19 cellular contexts compared by ENCODE assay signal in genomic region chr18:78995740-78996395, GRCh38. TPM values are rescaled to one million over a fixed set of nuclear protein-coding genes. Genes with fewer than 3 reads are reported as not detected.
"Had no signal": no experiment of that assay in that cellular context is flagged by ENCODE, and none has a peak within 500 bp of the region (broad histone marks: within the 10 kb centered on the region; RNA-seq: fewer than 3 reads in every experiment).

No MANE protein-coding gene starts in this region.

- H3K27ac ChIP-seq: ovary, thoracic aorta, uterus had no signal

- H3K9me3 Mint-ChIP-seq: activated naive CD8-positive, alpha-beta T cell treated with anti-CD3 and anti-CD28 coated beads, Interleukin-2, amount 10 ng/mL, durations not matched to agents 7 days and 5 days; naive thymus-derived CD8-positive, alpha-beta T cell; stimulated activated naive CD8-positive, alpha-beta T cell treated with anti-CD3 and anti-CD28 coated beads, Interleukin-15, amount 100 ng/mL, for 72 hours had no signal

- H3K27ac Mint-ChIP-seq: activated naive CD8-positive, alpha-beta T cell treated with anti-CD3 and anti-CD28 coated beads, Interleukin-2, amount 10 ng/mL, durations not matched to agents 7 days and 5 days; dendritic cell treated with granulocyte-macrophage colony-stimulating factor and Interleukin-4, amounts not matched to agents 40 ng/mL and 50 ng/mL, for 4 days; naive thymus-derived CD8-positive, alpha-beta T cell; stimulated activated naive CD8-positive, alpha-beta T cell treated with anti-CD3 and anti-CD28 coated beads, Interleukin-15, amount 100 ng/mL, for 72 hours had no signal

- H3K4me1 ChIP-seq: uterus had no signal

- H3K27me3 ChIP-seq: ovary, uterus had no signal

- H3K4me3 ChIP-seq: mucosa of descending colon, ovary, thoracic aorta, uterus had no signal

- H3K36me3 ChIP-seq: ovary, thoracic aorta, uterus had no signal

- H3K4me3 Mint-ChIP-seq: activated naive CD8-positive, alpha-beta T cell treated with anti-CD3 and anti-CD28 coated beads, Interleukin-2, amount 10 ng/mL, durations not matched to agents 7 days and 5 days; dendritic cell treated with granulocyte-macrophage colony-stimulating factor and Interleukin-4, amounts not matched to agents 40 ng/mL and 50 ng/mL, for 4 days; naive thymus-derived CD8-positive, alpha-beta T cell; stimulated activated naive CD8-positive, alpha-beta T cell treated with anti-CD3 and anti-CD28 coated beads, Interleukin-15, amount 100 ng/mL, for 72 hours had no signal

- H3K36me3 Mint-ChIP-seq: activated naive CD8-positive, alpha-beta T cell treated with anti-CD3 and anti-CD28 coated beads, Interleukin-2, amount 10 ng/mL, durations not matched to agents 7 days and 5 days; naive thymus-derived CD8-positive, alpha-beta T cell had no signal

- H3K9me3 ChIP-seq: ovary, thoracic aorta, uterus had no signal

- H3K4me1 Mint-ChIP-seq: activated naive CD8-positive, alpha-beta T cell treated with anti-CD3 and anti-CD28 coated beads, Interleukin-2, amount 10 ng/mL, durations not matched to agents 7 days and 5 days; naive thymus-derived CD8-positive, alpha-beta T cell; stimulated activated naive CD8-positive, alpha-beta T cell treated with anti-CD3 and anti-CD28 coated beads, Interleukin-15, amount 100 ng/mL, for 72 hours had no signal

- DNase-seq: activated CD4-positive, alpha-beta T cell treated with anti-CD3 and anti-CD28 coated beads, Interleukin-2, amount 50 U/mL, for 4 hours; activated gamma-delta T cell; activated naive CD8-positive, alpha-beta T cell treated with anti-CD3 and anti-CD28 coated beads, Interleukin-2, amount 10 ng/mL, durations not matched to agents 7 days and 5 days; activated T-cell treated with anti-CD3 and anti-CD28 coated beads, Interleukin-2, amount 50 U/mL, for 1 hour; anterior cingulate cortex; cerebellar nuclear complex; naive thymus-derived CD8-positive, alpha-beta T cell; stimulated activated CD4-positive, alpha-beta T cell treated with anti-CD3 and anti-CD28 coated beads, Interleukin-15, amount 100 ng/mL, for 24 hours; stimulated activated CD4-positive, alpha-beta T cell treated with anti-CD3 and anti-CD28 coated beads, Interleukin-4, amount 100 ng/mL, for 24 hours; stimulated activated naive CD8-positive, alpha-beta T cell treated with anti-CD3 and anti-CD28 coated beads, Interleukin-15, amount 100 ng/mL, for 72 hours; uterus had no signal

- ATAC-seq: activated CD4-positive, CD25-positive, alpha-beta regulatory T cell treated with anti-CD3 and anti-CD28 coated beads, Interleukin-2, amount 50 U/mL, for 24 hours; mucosa of descending colon; naive thymus-derived CD8-positive, alpha-beta T cell had no signal

RNA-seq across cellular contexts. Expression of gene SALL3, which starts 16.2 kb away (rescaled TPM):
- total RNA-seq: activated naive CD8-positive, alpha-beta T cell treated with anti-CD3 and anti-CD28 coated beads, Interleukin-2, amount 10 ng/mL, durations not matched to agents 7 days and 5 days; fibroblast of villous mesenchyme; lung microvascular endothelial cell; mucosa of descending colon; naive thymus-derived CD8-positive, alpha-beta T cell; T-helper 2 cell treated with Interferon-gamma antibody and Interleukin-4, amounts not matched to agents 100 ng/mL and 5 ng/mL, for 36 hours; thoracic aorta had no signal
